14 cellular contexts compared by ENCODE assay signal in genomic region chr2:233813236-233814062, GRCh38. TPM values are rescaled to one million over a fixed set of nuclear protein-coding genes. Genes with fewer than 3 reads are reported as not detected.
"Had no signal": no experiment of that assay in that cellular context is flagged by ENCODE, and none has a peak within 500 bp of the region (broad histone marks: within the 10 kb centered on the region; RNA-seq: fewer than 3 reads in every experiment).

No MANE protein-coding gene starts in this region.

- H3K9me3 ChIP-seq: ovary had no signal

- H3K4me3 ChIP-seq: ovary had no signal

- H3K27ac ChIP-seq: ovary had no signal

- ATAC-seq: effector memory CD8-positive, alpha-beta T cell; left cardiac atrium; stimulated activated effector memory CD8-positive, alpha-beta T cell treated with anti-CD3 and anti-CD28 coated beads, Interleukin-12 subunit alpha, Interleukin-12 subunit beta, amount 100 ng/mL, for 72 hours had no signal

- H3K36me3 ChIP-seq: ovary had no signal

- H3K27me3 ChIP-seq: ovary had no signal

- DNase-seq: activated CD4-positive, alpha-beta memory T cell treated with anti-CD3 and anti-CD28 coated beads, Interleukin-2, amount 10 ng/mL, durations not matched to agents 7 days and 5 days; activated CD4-positive, alpha-beta T cell treated with anti-CD3 and anti-CD28 coated beads for 1 hour; amniotic stem cell; effector memory CD8-positive, alpha-beta T cell; erythroblast; left cardiac atrium; small intestine; T-helper 2 cell had no signal

RNA-seq across cellular contexts. Expression of gene MROH2A, which starts 35.3 kb away (rescaled TPM):
- total RNA-seq: activated CD4-positive, alpha-beta memory T cell treated with anti-CD3 and anti-CD28 coated beads, Interleukin-2, amount 10 ng/mL, durations not matched to agents 7 days and 5 days; activated naive CD4-positive, alpha-beta T cell treated with anti-CD3 and anti-CD28 coated beads, Interleukin-2, amount 50 U/mL, for 72 hours; glomerular endothelial cell; left cardiac atrium; ovary; subcutaneous adipose tissue had no signal
- polyA plus RNA-seq: neural cell, ovary had no signal

RNA-seq across cellular contexts. Expression of gene UGT1A1, which starts 53.4 kb away (rescaled TPM):
- total RNA-seq: activated CD4-positive, alpha-beta memory T cell treated with anti-CD3 and anti-CD28 coated beads, Interleukin-2, amount 10 ng/mL, durations not matched to agents 7 days and 5 days; activated naive CD4-positive, alpha-beta T cell treated with anti-CD3 and anti-CD28 coated beads, Interleukin-2, amount 50 U/mL, for 72 hours; glomerular endothelial cell; left cardiac atrium; subcutaneous adipose tissue had no signal
- polyA plus RNA-seq: neural cell, ovary had no signal
